Comparison of ENCODE assay signal across 9 cellular contexts in the genomic region with DNA sequence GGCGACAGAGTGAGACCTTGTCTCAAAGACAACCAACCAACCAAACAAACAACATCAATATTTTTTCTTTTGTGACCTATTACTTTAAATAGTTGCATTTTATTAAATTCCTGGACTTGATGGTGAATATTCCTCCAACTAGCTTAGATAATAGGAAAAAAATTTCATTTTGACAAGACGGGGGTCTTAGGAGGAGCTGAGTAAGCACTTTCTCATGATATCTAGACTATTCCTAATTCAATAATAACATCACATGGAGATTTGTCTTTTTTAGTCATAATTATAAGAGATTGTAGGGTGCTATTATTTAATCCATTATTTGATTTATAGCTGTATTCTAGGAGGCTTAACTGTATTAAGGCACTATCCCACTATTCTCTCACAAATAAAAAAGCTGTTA.
"Had no signal": no experiment of that assay in that cellular context is flagged by ENCODE, and none has a peak within 500 bp of the region (broad histone marks: within the 10 kb centered on the region; RNA-seq: fewer than 3 reads in every experiment).

No MANE protein-coding gene starts in this region.

- H3K27ac Mint-ChIP-seq: GM23338, IgD-negative memory B cell had no signal

- H3K9me3 Mint-ChIP-seq: GM23338, H9 had no signal

- H3K4me2 ChIP-seq: GM23338 had no signal

- H3K4me1 Mint-ChIP-seq: IgD-negative memory B cell had no signal

- H3K4me3 ChIP-seq: GM23338 had no signal

- H3K27me3 Mint-ChIP-seq: IgD-negative memory B cell had no signal

- DNase-seq: H9, HCEC 1CT, Kasumi-1, KG1 had no signal

- H3K36me3 Mint-ChIP-seq: IgD-negative memory B cell had no signal

- H3K4me3 Mint-ChIP-seq: GM23338, H9, IgD-negative memory B cell had no signal

- H3K27ac ChIP-seq: HL-60 had no signal

- H2AFZ ChIP-seq: GM23338 had no signal

- FAIRE-seq: H1, H54 had no signal

- ATAC-seq: GM23338 had no signal
